In the genomic region with DNA sequence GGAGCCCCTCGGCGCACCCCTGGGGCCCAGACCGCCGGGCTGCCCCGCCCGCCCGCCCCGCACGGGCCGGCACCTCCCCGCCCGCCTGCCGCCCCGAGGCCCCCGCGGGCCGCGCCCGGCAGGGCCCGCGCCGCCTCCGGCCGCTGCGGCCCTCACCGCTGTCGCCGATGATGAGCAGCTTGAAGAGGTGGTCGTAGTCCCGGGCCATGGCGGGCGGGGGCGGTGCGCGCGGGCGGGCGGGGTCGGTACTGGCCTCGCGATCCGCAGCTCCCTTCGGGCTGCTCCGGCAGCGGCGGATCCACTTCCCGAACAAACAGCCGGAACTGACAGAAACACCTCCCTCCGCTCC, we compare ENCODE assay signal across 8 cellular contexts. TPM values are rescaled to one million over a fixed set of nuclear protein-coding genes. Genes with fewer than 3 reads are reported as not detected.
DNase-seq lines count a peak whose midpoint lies in the region; ATAC-seq and TF ChIP-seq lines count a peak whose summit lies in the region.

A gene (minus strand): TSS at position 311 of the 349 bp plus-strand sequence. CDS start 103 bp downstream, at position 208.

- WGBS in mesodermal cell (ENCODE audit: insufficient coverage in 2 of 2), 2 experiments = 0% methylated on average over 14 to 26 of the region's 49 CpGs

- H3K9ac ChIP-seq in ES-I3 (ENCODE audit: low read depth, low read length) = peak within 1 kb of the TSS; percentile 88

- peaks cover 82% of the 10 kb centered on the region for H3K4me1 Mint-ChIP-seq in dendritic cell treated with granulocyte-macrophage colony-stimulating factor and Interleukin-4, amounts not matched to agents 40 ng/mL and 50 ng/mL, for 4 days (ENCODE audit: low read depth)

- H3K9me3 ChIP-seq in ES-I3 (ENCODE audit: control insufficient read depth, insufficient read depth, low read length) = no peaks in the 10 kb centered on the region
- H3K9me3 ChIP-seq in KOPT-K1 (ENCODE audit: insufficient read depth, low read length, poor library complexity, severe bottlenecking) = no peaks in the 10 kb centered on the region
- no peaks in the 10 kb centered on the region for H3K9me3 ChIP-seq in mesodermal cell (ENCODE audit: control insufficient read depth, low read length)
- H3K9me3 ChIP-seq in vagina = no peaks in the 10 kb centered on the region

- no peaks in the 10 kb centered on the region for H3K27me3 Mint-ChIP-seq in dendritic cell treated with granulocyte-macrophage colony-stimulating factor and Interleukin-4, amounts not matched to agents 40 ng/mL and 50 ng/mL, for 4 days

- peaks cover 68% of the 10 kb centered on the region for H3K36me3 Mint-ChIP-seq in dendritic cell treated with granulocyte-macrophage colony-stimulating factor and Interleukin-4, amounts not matched to agents 40 ng/mL and 50 ng/mL, for 4 days (ENCODE audit: low read depth)

- peak within 1 kb of the TSS; percentile 87 for H3K27ac ChIP-seq in KOPT-K1 (ENCODE audit: low read depth, low read length, poor library complexity, severe bottlenecking)
- H3K27ac ChIP-seq in mesodermal cell (ENCODE audit: low read depth, low read length, severe bottlenecking) = peak within 1 kb of the TSS; percentile 86
- H3K27ac ChIP-seq in vagina = peak within 1 kb of the TSS; percentile 92

- H3K4me3 ChIP-seq in mesodermal cell (ENCODE audit: extremely low read depth, insufficient read depth, low read length, poor library complexity, severe bottlenecking) = peak within 1 kb of the TSS; percentile 73
- H3K4me3 ChIP-seq in vagina = peak within 1 kb of the TSS; percentile 64 to 69

- TF ChIP-seq POLR2A in vagina (IDR thresholded peaks at IDR 0.05) = no peak

- TF ChIP-seq CTCF in vagina (IDR thresholded peaks at IDR 0.05) = no peak

- ATAC-seq in HG02610 (IDR thresholded peaks at IDR 0.05; ENCODE audit: unreplicated experiment) = no peak

- H3K4me1 ChIP-seq in ES-I3 (ENCODE audit: insufficient read depth, low read length) (peaks cover 8% of the 10 kb centered on the region), mesodermal cell (ENCODE audit: control insufficient read depth, insufficient read depth, low read length, poor library complexity, severe bottlenecking) (peaks cover 15% of the 10 kb centered on the region), vagina (peaks cover 57% of the 10 kb centered on the region)

- H3K4me3 Mint-ChIP-seq in dendritic cell treated with granulocyte-macrophage colony-stimulating factor and Interleukin-4, amounts not matched to agents 40 ng/mL and 50 ng/mL, for 4 days = peak within 1 kb of the TSS; percentile 99

- intact Hi-C loops in dendritic cell treated with granulocyte-macrophage colony-stimulating factor and Interleukin-4, amounts not matched to agents 40 ng/mL and 50 ng/mL, for 4 days (cut with micrococcal nuclease) = no loop called here
- intact Hi-C loops in vagina (cut with DNase I) = no loop called here

- DNase-seq in vagina (ENCODE audit: extremely low spot score in 2 of 2) = no peak
- DNase-seq in NCI-H510A (lab: John Stamatoyannopoulos, UW) = no peak
- DNase-seq in stimulated activated CD4-positive, alpha-beta T cell treated with anti-CD3 and anti-CD28 coated beads, Interleukin-4, amount 100 ng/mL, for 24 hours = no peak

- no peaks in the 10 kb centered on the region for H3K9me3 Mint-ChIP-seq in dendritic cell treated with granulocyte-macrophage colony-stimulating factor and Interleukin-4, amounts not matched to agents 40 ng/mL and 50 ng/mL, for 4 days

- no peaks in the 10 kb centered on the region for H3K27me3 ChIP-seq in vagina

- H3K36me3 ChIP-seq in ES-I3 (ENCODE audit: insufficient read depth, low read length) = no peaks in the 10 kb centered on the region
- H3K36me3 ChIP-seq in KOPT-K1 (ENCODE audit: insufficient read depth, low read length) = peaks cover 31% of the 10 kb centered on the region
- H3K36me3 ChIP-seq in mesodermal cell (ENCODE audit: control insufficient read depth, insufficient read depth, low read length) = peaks cover 31% of the 10 kb centered on the region
- no peaks in the 10 kb centered on the region for H3K36me3 ChIP-seq in vagina

- peak within 1 kb of the TSS; percentile 83 for H3K27ac Mint-ChIP-seq in dendritic cell treated with granulocyte-macrophage colony-stimulating factor and Interleukin-4, amounts not matched to agents 40 ng/mL and 50 ng/mL, for 4 days

RNA-seq across cellular contexts. Expression of the gene that starts here (rescaled TPM):
- 36.8 TPM for polyA plus RNA-seq in mesodermal cell (2013, experiment 1 of 2)
- 30.6 TPM for polyA plus RNA-seq in mesodermal cell (2013, experiment 2 of 2)
- total RNA-seq in vagina = 30.9 TPM
